8 cellular contexts compared by ENCODE assay signal in genomic region chr18:34976899-34977786, GRCh38.
DNase-seq lines count a peak whose midpoint lies in the region; ATAC-seq and TF ChIP-seq lines count a peak whose summit lies in the region.

No MANE protein-coding gene starts in this region.

- TF ChIP-seq CTCF in GM23338 (conservative IDR thresholded peaks at IDR 0.05; ENCODE audit: low read depth in 2 of 2) (no peak), heart left ventricle (IDR thresholded peaks at IDR 0.05) (peak in 1 of 12 donors; percentile 13), type B pancreatic cell (conservative IDR thresholded peaks at IDR 0.05) (no peak)

- DNase-seq in DMS153 treated with DMSO at 0.1 percent for 48 hours (lab: John Stamatoyannopoulos, UW; ENCODE audit: unreplicated experiment) = peak; percentile 36
- DNase-seq in GM23338 (ENCODE audit: low spot score) = peak; percentile 92
- DNase-seq in LoVo (ENCODE audit: low spot score) = peak; percentile 78
- no peak for DNase-seq in SK-N-MC (ENCODE audit: low read depth, low spot score)
- DNase-seq in activated naive CD4-positive, alpha-beta T cell treated with anti-CD3 and anti-CD28 coated beads, Interleukin-2, amount 50 U/mL, for 72 hours (ENCODE audit: low spot score in 2 of 2) = peak; percentile 61 to 68
- peak; percentile 82 to 91 (median 85) for DNase-seq in heart left ventricle
- DNase-seq in pons (ENCODE audit: low spot score) = peak; percentile 80
- DNase-seq in type B pancreatic cell (ENCODE audit: extremely low spot score, unreplicated experiment) = peak; percentile 79

- H3K4me1 Mint-ChIP-seq in GM23338 = peaks cover 19% of the 10 kb centered on the region
- H3K4me1 Mint-ChIP-seq in type B pancreatic cell (ENCODE audit: unreplicated experiment) = peaks cover 20% of the 10 kb centered on the region

- no peaks in the 10 kb centered on the region for H3K9me3 ChIP-seq in SK-N-MC (ENCODE audit: low read depth, low read length)
- H3K9me3 ChIP-seq in heart left ventricle = peaks cover 0 to 4% (median 0%) of the 10 kb centered on the region in 12 donors

- peaks cover 54% of the 10 kb centered on the region for H3K27me3 Mint-ChIP-seq in GM23338 (ENCODE audit: insufficient read depth, low read depth, poor library complexity)
- H3K27me3 Mint-ChIP-seq in type B pancreatic cell = peaks cover 69% of the 10 kb centered on the region

- H3K4me3 Mint-ChIP-seq in GM23338 = peak overlapping the region; percentile 82
- peak overlapping the region; percentile 94 for H3K4me3 Mint-ChIP-seq in type B pancreatic cell

- H3K27me3 ChIP-seq in GM23338 (ENCODE audit: insufficient read depth) = peaks cover 88% of the 10 kb centered on the region
- no peaks in the 10 kb centered on the region for H3K27me3 ChIP-seq in heart left ventricle

- H3K9me3 Mint-ChIP-seq in GM23338 (no peaks in the 10 kb centered on the region), type B pancreatic cell (no peaks in the 10 kb centered on the region)
- H3K9me3 Mint-ChIP-seq in activated naive CD4-positive, alpha-beta T cell treated with anti-CD3 and anti-CD28 coated beads, Interleukin-2, amount 50 U/mL, for 72 hours = no peaks in the 10 kb centered on the region

- peak overlapping the region; percentile 94 for H3K4me3 ChIP-seq in GM23338
- peak overlapping the region; percentile 79 for H3K4me3 ChIP-seq in SK-N-MC
- peak overlapping the region; percentile 68 to 95 (median 88) for H3K4me3 ChIP-seq in heart left ventricle

- TF ChIP-seq POLR2A in heart left ventricle (IDR thresholded peaks at IDR 0.05) = peak in 1 of 2 donors; percentile 65

- H3K4me1 ChIP-seq in GM23338 (ENCODE audit: insufficient read depth) (peaks cover 18% of the 10 kb centered on the region), heart left ventricle (peaks cover 0 to 31% (median 13%) of the 10 kb centered on the region in 12 donors)

- intact Hi-C loops in heart left ventricle (cut with DNase I) = loop anchor here in 2 of 10 donors (5.0 to 10.0 kb wide), 2 partner anchors 92 to 95 kb away; no protein-coding TSS in a partner anchor

- H3K36me3 ChIP-seq in GM23338 (ENCODE audit: insufficient read depth) = no peaks in the 10 kb centered on the region
- H3K36me3 ChIP-seq in SK-N-MC (ENCODE audit: insufficient read depth, low read length) = no peaks in the 10 kb centered on the region
- H3K36me3 ChIP-seq in heart left ventricle = no peaks in the 10 kb centered on the region

- H3K9ac ChIP-seq in SK-N-MC (ENCODE audit: insufficient read length) = peak overlapping the region; percentile 42

- H3K9me2 ChIP-seq in GM23338 (ENCODE audit: insufficient read depth) = no peaks in the 10 kb centered on the region

- H3K27ac Mint-ChIP-seq in GM23338 (no peak overlapping the region), type B pancreatic cell (peak overlapping the region; percentile 93)
- H3K27ac Mint-ChIP-seq in activated naive CD4-positive, alpha-beta T cell treated with anti-CD3 and anti-CD28 coated beads, Interleukin-2, amount 50 U/mL, for 72 hours = peak overlapping the region; percentile 18 to 86

- ATAC-seq in GM23338 (peak; percentile 80), heart left ventricle (peak; percentile 48 to 85 (median 80))
- peak; percentile 32 to 69 for ATAC-seq in activated naive CD4-positive, alpha-beta T cell treated with anti-CD3 and anti-CD28 coated beads, Interleukin-2, amount 50 U/mL, for 72 hours

- peak overlapping the region; percentile 100 for H3K4me2 ChIP-seq in GM23338

- H3K36me3 Mint-ChIP-seq in GM23338 (ENCODE audit: low read depth) = no peaks in the 10 kb centered on the region
- H3K36me3 Mint-ChIP-seq in activated naive CD4-positive, alpha-beta T cell treated with anti-CD3 and anti-CD28 coated beads, Interleukin-2, amount 50 U/mL, for 72 hours = peaks cover 0 to 7% of the 10 kb centered on the region in 2 donors
- H3K36me3 Mint-ChIP-seq in type B pancreatic cell = no peaks in the 10 kb centered on the region

- peak overlapping the region; percentile 98 for H2AFZ ChIP-seq in GM23338

- H3F3A ChIP-seq in GM23338 (replicated peaks; ENCODE audit: low read depth) = 0 out of 2 replicates have a peak, but pooled peaks cover 4% of the 10 kb centered on the region

- H3K79me2 ChIP-seq in GM23338 (replicated peaks; ENCODE audit: insufficient read depth) = no peaks in the 10 kb centered on the region

- H4K20me1 ChIP-seq in GM23338 (replicated peaks; ENCODE audit: insufficient read depth) = no peaks in the 10 kb centered on the region

- H3K27ac ChIP-seq in GM23338 (ENCODE audit: low read depth) = no peak overlapping the region
- no peak overlapping the region for H3K27ac ChIP-seq in SK-N-MC
- peak overlapping the region in 11 of 12 donors; percentile 3 to 75 (median 60) for H3K27ac ChIP-seq in heart left ventricle

- WGBS in heart left ventricle, 4 donors = 0 to 1% (median 0%) methylated on average over 41 to 78 of the region's 78 CpGs

TF ChIP-seq in GM23338, 12 proteins besides CTCF, POLR2A, EP300 and RAD21 (continues in another document):
- TF ChIP-seq ZNF114 (CRISPR knock-in tag; IDR thresholded peaks at IDR 0.05) (no peak), NANOG (IDR thresholded peaks at IDR 0.05; ENCODE audit: borderline replicate concordance) (no peak), ETS1 (IDR thresholded peaks at IDR 0.05) (no peak), ZNF331 (CRISPR knock-in tag; IDR thresholded peaks at IDR 0.05; ENCODE audit: low read depth) (no peak), ZNF462 (CRISPR knock-in tag; IDR thresholded peaks at IDR 0.05) (no peak), EZH2 (IDR thresholded peaks at IDR 0.05; ENCODE audit: low read depth, unreplicated experiment) (no peak), POLR2AphosphoS5 (IDR thresholded peaks at IDR 0.05; ENCODE audit: low read depth) (no peak), EZH2phosphoT487 (IDR thresholded peaks at IDR 0.05; ENCODE audit: unreplicated experiment) (no peak)

Comparison
In these comparisons a context has a peak if more than half of its experiments do, and no peak if none do; other contexts are left out.
1. H3K27ac ChIP-seq: peak in heart left ventricle (11 of 12); none in GM23338 (single experiment) and SK-N-MC (single experiment).
2. Peak in every context shown above with its lines, with median percentiles within 50 percentile points of each other: ATAC-seq and H3K4me3 ChIP-seq.